13 cellular contexts compared by ENCODE assay signal in the genomic region with DNA sequence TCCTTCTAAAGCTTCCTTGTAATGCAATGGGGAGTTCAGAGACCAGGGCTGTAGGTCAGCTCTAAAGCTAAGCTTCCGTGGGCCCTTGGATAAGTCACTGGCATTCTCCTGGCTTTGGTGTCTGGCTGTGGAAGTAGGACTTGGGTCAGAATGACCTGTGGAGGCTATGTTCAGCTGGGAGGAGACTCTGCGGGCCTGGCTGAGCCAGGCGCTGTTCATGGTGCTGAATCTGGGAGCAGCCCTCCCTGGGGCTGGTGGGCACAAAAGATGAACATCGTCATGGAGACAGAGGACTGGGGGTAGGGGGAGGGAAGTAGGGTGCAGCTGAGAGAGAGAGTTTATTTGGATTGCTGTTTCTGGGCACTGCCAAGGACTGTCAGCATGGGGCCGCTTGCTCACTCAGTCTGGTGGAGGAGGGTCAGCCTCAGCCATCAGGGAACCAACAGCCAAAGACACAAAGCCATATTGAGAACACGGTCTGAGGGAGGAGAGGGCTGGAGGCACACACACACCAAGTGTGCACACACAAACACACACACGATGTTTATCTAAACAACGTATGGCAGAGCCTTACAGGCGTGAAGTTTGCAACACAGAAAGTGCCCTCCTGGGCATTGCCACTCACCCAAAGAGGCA.
DNase-seq lines count a peak whose midpoint lies in the region; ATAC-seq, FAIRE-seq and TF ChIP-seq lines count a peak whose summit lies in the region.
"Had no signal": no experiment of that assay in that cellular context is flagged by ENCODE, and none has a peak within 500 bp of the region (broad histone marks: within the 10 kb centered on the region; RNA-seq: fewer than 3 reads in every experiment).

No MANE protein-coding gene starts in this region.

- no peak overlapping the region for H2BK15ac ChIP-seq in H1 (ENCODE audit: low read length)

- H3K4me3 ChIP-seq in NB4 (ENCODE audit: low read depth, low read length), result no peak overlapping the region
- no peak overlapping the region for H3K4me3 ChIP-seq in H1 (ENCODE audit: extremely low read depth in 1 of 4, insufficient read depth in 2 of 4, low read depth in 3 of 4, low read length in 4 of 4)
- H3K4me3 ChIP-seq in trophoblast cell (ENCODE audit: low read depth, low read length), result no peak overlapping the region
- no peak overlapping the region for H3K4me3 ChIP-seq in CD4-positive, alpha-beta memory T cell (ENCODE audit: low read length in 2 of 2)

- H3K36me3 Mint-ChIP-seq in CD4-positive, alpha-beta memory T cell, result no peaks in the 10 kb centered on the region

- peaks cover 0 to 2% (median under 1%) of the 10 kb centered on the region in 4 experiments; a peak in 2 of 7 replicates for H3K4me1 ChIP-seq in H1 (replicated peaks in 1 of 4; ENCODE audit: control insufficient read depth in 3 of 4, insufficient read depth in 4 of 4, low read length in 3 of 4)
- H3K4me1 ChIP-seq in trophoblast cell (ENCODE audit: control insufficient read depth in 1 of 2, insufficient read depth in 2 of 2, low read length in 2 of 2), result no peaks in the 10 kb centered on the region
- H3K4me1 ChIP-seq in CD4-positive, alpha-beta memory T cell (ENCODE audit: insufficient read depth, low read length), result no peaks in the 10 kb centered on the region

- H3K9me3 Mint-ChIP-seq in CD4-positive, alpha-beta memory T cell, result peaks cover 0 to 4% (median 0%) of the 10 kb centered on the region in 8 donors

- H3K56ac ChIP-seq in H1 (replicated peaks; ENCODE audit: insufficient read length, low read depth, low read length), result no peak overlapping the region

- H4K5ac ChIP-seq in H1 (ENCODE audit: insufficient read length, low read depth, low read length), result no peak overlapping the region

- H2BK12ac ChIP-seq in H1 (ENCODE audit: low read depth, low read length), result no peak overlapping the region
- H2BK12ac ChIP-seq in trophoblast cell (ENCODE audit: low read length), result no peak overlapping the region

- ATAC-seq in GM19023 (IDR thresholded peaks at IDR 0.05; ENCODE audit: unreplicated experiment), result no peak

- no peak overlapping the region for H3K27ac Mint-ChIP-seq in CD4-positive, alpha-beta memory T cell

- H3K79me2 ChIP-seq in H1 (ENCODE audit: control insufficient read depth in 1 of 2, insufficient read depth in 2 of 2, low read length in 2 of 2) (no peaks in the 10 kb centered on the region), trophoblast cell (ENCODE audit: control insufficient read depth, insufficient read depth, low read length, poor library complexity) (no peaks in the 10 kb centered on the region)

- no peak for TF ChIP-seq POLR2A in NB4 (IDR thresholded peaks at IDR 0.05; ENCODE audit: extremely low read depth, insufficient read length)
- TF ChIP-seq POLR2A in H1 (IDR thresholded peaks at IDR 0.05; ENCODE audit: control extremely low read depth in 1 of 2, low read depth in 2 of 2, low read length in 2 of 2), result no peak

- intact Hi-C loops in CD4-positive, alpha-beta memory T cell (cut with micrococcal nuclease), result no loop called here

- DNase-seq in activated CD4-positive, alpha-beta T cell treated with anti-CD3 and anti-CD28 coated beads for 48 hours, result peak; percentile 18
- no peak for DNase-seq in activated CD4-positive, alpha-beta T cell treated with anti-CD3 and anti-CD28 coated beads for 1 hour
- peak; percentile 49 for DNase-seq in NB4 (ENCODE audit: low read depth)
- DNase-seq in H1 (ENCODE audit: low read depth in 1 of 2, low spot score in 2 of 2), result peak in 1 of 2 experiments; percentile 82
- peak; percentile 16 to 46 for DNase-seq in trophoblast cell
- DNase-seq in OCI-M2 (lab: John Stamatoyannopoulos, UW; ENCODE audit: unreplicated experiment), result no peak
- no peak for DNase-seq in CD4-positive, alpha-beta memory T cell
- DNase-seq: NCI-H187 treated with DMSO at 0.1 percent for 48 hours; stimulated activated naive CD4-positive, alpha-beta T cell treated with Interleukin-2 at 50 U/mL for 16 hours had no signal

- TF ChIP-seq CTCF in NB4 (IDR thresholded peaks at IDR 0.05; ENCODE audit: low read depth, low read length) (no peak), H1 (IDR thresholded peaks at IDR 0.05; ENCODE audit: control extremely low read depth in 1 of 3, insufficient read depth in 1 of 3, low read depth in 1 of 3, low read length in 3 of 3) (no peak)

- H4K12ac ChIP-seq in trophoblast cell (ENCODE audit: low read depth, low read length), result no peak overlapping the region

- H4K8ac ChIP-seq in H1 (ENCODE audit: extremely low read depth, insufficient read depth, low read length), result no peak overlapping the region
- H4K8ac ChIP-seq in trophoblast cell (ENCODE audit: low read depth, low read length), result no peak overlapping the region

- H3K23me2 ChIP-seq in H1 (ENCODE audit: low read depth, low read length), result peaks cover 2% of the 10 kb centered on the region; the same call in 1 of the 2 replicates

- H3K27me3 ChIP-seq in H1 (replicated peaks in 1 of 4; ENCODE audit: control insufficient read depth in 3 of 4, extremely low read depth in 1 of 4, insufficient read depth in 3 of 4, low read length in 3 of 4), result peaks cover 0 to 11% (median 1%) of the 10 kb centered on the region in 4 experiments; a peak in 2 of 7 replicates
- H3K27me3 ChIP-seq in trophoblast cell (ENCODE audit: insufficient read depth, low read length), result no peaks in the 10 kb centered on the region
- no peaks in the 10 kb centered on the region for H3K27me3 ChIP-seq in CD4-positive, alpha-beta memory T cell (ENCODE audit: insufficient read depth, low read length)

- H3K27me3 Mint-ChIP-seq in CD4-positive, alpha-beta memory T cell, result peaks cover 4 to 9% of the 10 kb centered on the region in 2 donors

- H3K4me1 Mint-ChIP-seq in CD4-positive, alpha-beta memory T cell, result no peaks in the 10 kb centered on the region

- no peak overlapping the region for H2AFZ ChIP-seq in H1 (ENCODE audit: low read length)
- H2AFZ ChIP-seq in trophoblast cell (ENCODE audit: insufficient read depth, low read length, poor library complexity), result no peak overlapping the region

- TF ChIP-seq RAD21 in H1 (IDR thresholded peaks at IDR 0.05 in 1 of 2, conservative IDR thresholded peaks at IDR 0.05 in 1 of 2; ENCODE audit: low read depth in 2 of 2, low read length in 2 of 2), result peak; percentile 1 to 10; a peak in 1 of 4 replicates

- CTCF ChIA-PET in H1 (lab: Charles Lee; ENCODE audit: partially characterized antibody), result interaction anchor here (0.6 to 4.9 kb wide), 7 partner anchors 8 to 129 kb away, joined by 3 to 21 read pairs (median 4); no protein-coding TSS in a partner anchor
- CTCF ChIA-PET in CD4-positive, alpha-beta memory T cell (lab: Charles Lee; ENCODE audit: partially characterized antibody), result no interaction called here

- POLR2A ChIA-PET in H1 (lab: Charles Lee; ENCODE audit: partially characterized antibody), result interaction anchor here (0.6 to 2.0 kb wide), 3 partner anchors 14 to 38 kb away, joined by 3 to 7 read pairs (median 3); no protein-coding TSS in a partner anchor
- POLR2A ChIA-PET in CD4-positive, alpha-beta memory T cell (lab: Charles Lee; ENCODE audit: partially characterized antibody), result no interaction called here

- peak; percentile 60 for FAIRE-seq in H1 (lab: Jason Lieb, UNC)
- FAIRE-seq: astrocyte, GM18507, TTC549 had no signal

- no peak overlapping the region for H2BK120ac ChIP-seq in H1 (replicated peaks; ENCODE audit: low read depth, low read length)
- no peak overlapping the region for H2BK120ac ChIP-seq in trophoblast cell (ENCODE audit: insufficient read depth, low read length, poor library complexity)

- H3K18ac ChIP-seq in H1 (ENCODE audit: extremely low read depth, low read length) (no peak overlapping the region), trophoblast cell (ENCODE audit: low read length) (no peak overlapping the region)

- H3K36me3 ChIP-seq in H1 (ENCODE audit: control insufficient read depth in 2 of 4, insufficient read depth in 4 of 4, low read length in 3 of 4), result no peaks in the 10 kb centered on the region
- no peaks in the 10 kb centered on the region for H3K36me3 ChIP-seq in trophoblast cell (ENCODE audit: control insufficient read depth in 1 of 2, insufficient read depth in 2 of 2, low read length in 2 of 2)
- H3K36me3 ChIP-seq in CD4-positive, alpha-beta memory T cell (ENCODE audit: insufficient read depth, low read length), result no peaks in the 10 kb centered on the region

- H3K9ac ChIP-seq in H1 (replicated peaks in 1 of 4; ENCODE audit: extremely low read depth in 1 of 4, low read depth in 3 of 4, low read length in 3 of 4) (no peak overlapping the region; a peak in 1 of 7 replicates), trophoblast cell (ENCODE audit: low read length) (no peak overlapping the region)

- H3K9me3 ChIP-seq in H1 (ENCODE audit: insufficient read depth in 2 of 2, low read depth in 1 of 2, low read length in 1 of 2), result no peaks in the 10 kb centered on the region
- no peaks in the 10 kb centered on the region for H3K9me3 ChIP-seq in trophoblast cell (ENCODE audit: insufficient read depth, low read depth, low read length)
- no peaks in the 10 kb centered on the region for H3K9me3 ChIP-seq in CD4-positive, alpha-beta memory T cell (ENCODE audit: control insufficient read depth in 1 of 2, low read length in 2 of 2)

- no peak overlapping the region for H3K4me2 ChIP-seq in H1 (ENCODE audit: insufficient read depth in 1 of 2, low read depth in 2 of 2, low read length in 2 of 2)
- H3K4me2 ChIP-seq in trophoblast cell (ENCODE audit: low read length), result no peak overlapping the region

- WGBS in H1 (ENCODE audit: extremely low coverage in 1 of 2, insufficient coverage in 1 of 2, insufficient read length in 1 of 2, insufficient replicate concordance in 2 of 2, low coverage in 1 of 2, low lambda C conversion rate in 2 of 2, missing lambda C conversion rate in 1 of 2), 2 experiments, result 61% methylated on average over 9 of the region's 9 CpGs; no CpG with 5 or more reads in 1 of the 2 experiments
- WGBS in trophoblast cell (ENCODE audit: extremely low coverage, insufficient coverage, insufficient read length), result no CpG with 5 or more reads among the region's 9 CpGs

- H4K91ac ChIP-seq in H1 (replicated peaks; ENCODE audit: insufficient read length, low read length) (no peak overlapping the region), trophoblast cell (ENCODE audit: low read depth, low read length) (no peak overlapping the region)

- H3K14ac ChIP-seq in H1 (ENCODE audit: insufficient read length) (no peak overlapping the region), trophoblast cell (ENCODE audit: low read length) (no peak overlapping the region)

- TF ChIP-seq EP300 in H1 (IDR thresholded peaks at IDR 0.05; ENCODE audit: borderline replicate concordance in 1 of 2, low read depth in 2 of 2, low read length in 2 of 2), result no peak

- no peak overlapping the region for H2AK5ac ChIP-seq in H1 (ENCODE audit: low read depth, low read length)
- H2AK5ac ChIP-seq in trophoblast cell (ENCODE audit: low read length), result no peak overlapping the region

- H3K4me3 Mint-ChIP-seq in CD4-positive, alpha-beta memory T cell, result no peak overlapping the region

- no peak overlapping the region for H3K23ac ChIP-seq in H1 (ENCODE audit: insufficient read length)
- H3K23ac ChIP-seq in trophoblast cell (ENCODE audit: low read length), result no peak overlapping the region

- H3K4ac ChIP-seq in H1 (replicated peaks; ENCODE audit: insufficient read length, low read depth, low read length) (no peak overlapping the region), trophoblast cell (ENCODE audit: low read depth, low read length) (no peak overlapping the region)

- no peak overlapping the region for H3K27ac ChIP-seq in H1 (ENCODE audit: low read depth, low read length)
- no peak overlapping the region for H3K27ac ChIP-seq in trophoblast cell (ENCODE audit: low read depth, low read length)
- no peak overlapping the region for H3K27ac ChIP-seq in CD4-positive, alpha-beta memory T cell (ENCODE audit: low read depth, low read length)

- peaks cover 0 to 7% of the 10 kb centered on the region in 2 experiments for H4K20me1 ChIP-seq in H1 (replicated peaks in 1 of 2; ENCODE audit: control insufficient read depth in 1 of 2, insufficient read depth in 2 of 2, low read length in 2 of 2)

- no peak overlapping the region for H2BK20ac ChIP-seq in H1 (ENCODE audit: low read length)

- H2BK5ac ChIP-seq in H1 (ENCODE audit: low read depth, low read length) (no peak overlapping the region), trophoblast cell (ENCODE audit: low read depth, low read length, poor library complexity) (no peak overlapping the region)

- H3K79me1 ChIP-seq in H1 (ENCODE audit: low read depth, low read length) (no peaks in the 10 kb centered on the region), trophoblast cell (ENCODE audit: low read length) (no peaks in the 10 kb centered on the region)

Comparison
In these comparisons a context has a peak if more than half of its experiments do, and no peak if none do; other contexts are left out.
1. DNase-seq: peak in activated CD4-positive, alpha-beta T cell treated with anti-CD3 and anti-CD28 coated beads for 48 hours (single experiment), NB4 (single experiment) and trophoblast cell (2 of 2); none in activated CD4-positive, alpha-beta T cell treated with anti-CD3 and anti-CD28 coated beads for 1 hour (single experiment), OCI-M2 (single experiment) and CD4-positive, alpha-beta memory T cell (0 of 5).